ENCODE assay signal across 2 cellular contexts in the genomic region with DNA sequence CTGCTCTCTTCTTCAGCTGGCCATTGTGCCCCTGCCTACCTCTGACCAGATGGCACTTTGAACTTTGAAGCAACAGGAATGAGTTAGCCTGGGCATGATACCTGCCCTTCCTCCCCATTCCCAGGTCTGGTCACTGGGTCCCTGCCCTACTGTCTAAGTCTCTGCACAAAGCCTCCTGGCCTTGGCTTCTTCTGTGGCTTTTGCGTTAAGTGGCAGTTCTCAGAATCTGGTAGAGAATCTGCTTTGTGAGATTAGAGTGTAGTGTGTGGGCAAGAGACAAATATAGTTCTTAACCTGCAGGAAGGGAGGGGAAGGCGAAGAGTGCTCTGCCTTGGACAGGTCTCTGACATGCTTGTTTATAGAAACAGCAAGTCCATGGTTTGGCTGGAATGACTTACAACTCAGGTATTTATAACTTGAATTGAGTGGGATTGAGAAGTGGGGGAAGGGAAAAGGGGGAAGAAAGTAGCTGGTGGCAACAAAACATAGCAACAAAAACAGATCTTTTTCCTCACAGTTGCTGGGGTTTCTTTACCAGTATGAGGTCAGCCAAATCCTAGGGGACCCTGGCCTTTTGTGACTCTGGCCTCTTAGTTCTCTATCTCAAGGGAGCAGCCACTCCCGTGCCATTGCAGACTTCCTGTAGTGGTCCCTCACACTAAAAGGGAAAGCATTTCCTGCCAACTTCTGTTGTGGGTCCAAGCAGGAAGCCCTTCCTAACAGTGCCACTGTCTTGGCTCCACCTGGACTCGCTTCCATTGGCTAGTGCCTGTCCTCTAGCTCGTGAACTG.
TF ChIP-seq lines count a peak whose summit lies in the region.

No MANE protein-coding gene starts in this region.

TF ChIP-seq in K562, 482 proteins besides CTCF, POLR2A, EP300 and RAD21 (continues in another document):
- TF ChIP-seq CBFA2T2 (conservative IDR thresholded peaks at IDR 0.05) = peak; percentile 60
- TF ChIP-seq KAT7 (CRISPR knock-in tag; IDR thresholded peaks at IDR 0.05; ENCODE audit: borderline replicate concordance) = 0 out of 2 replicates have a peak, but pooled peaks have one; percentile 39
- TF ChIP-seq ZSCAN29 (IDR thresholded peaks at IDR 0.05) = no peak
- TF ChIP-seq TGIF2 (CRISPR knock-in tag; IDR thresholded peaks at IDR 0.05) = no peak
- TF ChIP-seq FOXK2 (conservative IDR thresholded peaks at IDR 0.05 in 1 of 2, IDR thresholded peaks at IDR 0.05 in 1 of 2; ENCODE audit: low read depth in 2 of 2) = peak; percentile 64 to 79; a peak in 3 of 4 replicates
- TF ChIP-seq GATA2 (CRISPR knock-in tag; IDR thresholded peaks at IDR 0.05) = peak; percentile 69; the same call in 1 of the 2 replicates
- TF ChIP-seq ATF3 (IDR thresholded peaks at IDR 0.05) = 0 out of 2 replicates have a peak, but pooled peaks have one; percentile 7
- no peak for TF ChIP-seq ATF3 (CRISPR knock-in tag; conservative IDR thresholded peaks at IDR 0.05)
- no peak for TF ChIP-seq ZNF12 (CRISPR knock-in tag; IDR thresholded peaks at IDR 0.05)
- TF ChIP-seq TCF3 (CRISPR knock-in tag; IDR thresholded peaks at IDR 0.05) = peak; percentile 65
- TF ChIP-seq MYC (IDR thresholded peaks at IDR 0.05; ENCODE audit: low read depth, low read length) = no peak
- TF ChIP-seq MYC (CRISPR knock-in tag; IDR thresholded peaks at IDR 0.05; ENCODE audit: borderline replicate concordance, low read depth) = no peak
- TF ChIP-seq TARDBP (IDR thresholded peaks at IDR 0.05) = no peak
- TF ChIP-seq CXXC5 (CRISPR knock-in tag; IDR thresholded peaks at IDR 0.05) = no peak
- no peak for TF ChIP-seq SP1 (CRISPR knock-in tag; IDR thresholded peaks at IDR 0.05)
- TF ChIP-seq GABPB1 (CRISPR knock-in tag; IDR thresholded peaks at IDR 0.05) = 0 out of 2 replicates have a peak, but pooled peaks have one; percentile 21
- TF ChIP-seq ID3 (CRISPR knock-in tag; IDR thresholded peaks at IDR 0.05) = no peak
- TF ChIP-seq ID3 (tag; IDR thresholded peaks at IDR 0.05) = 0 out of 2 replicates have a peak, but pooled peaks have one; percentile 19
- TF ChIP-seq, protein P1, sequence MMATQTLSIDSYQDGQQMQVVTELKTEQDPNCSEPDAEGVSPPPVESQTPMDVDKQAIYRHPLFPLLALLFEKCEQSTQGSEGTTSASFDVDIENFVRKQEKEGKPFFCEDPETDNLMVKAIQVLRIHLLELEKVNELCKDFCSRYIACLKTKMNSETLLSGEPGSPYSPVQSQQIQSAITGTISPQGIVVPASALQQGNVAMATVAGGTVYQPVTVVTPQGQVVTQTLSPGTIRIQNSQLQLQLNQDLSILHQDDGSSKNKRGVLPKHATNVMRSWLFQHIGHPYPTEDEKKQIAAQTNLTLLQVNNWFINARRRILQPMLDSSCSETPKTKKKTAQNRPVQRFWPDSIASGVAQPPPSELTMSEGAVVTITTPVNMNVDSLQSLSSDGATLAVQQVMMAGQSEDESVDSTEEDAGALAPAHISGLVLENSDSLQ (IDR thresholded peaks at IDR 0.05) = peak; percentile 49
- TF ChIP-seq POLR2AphosphoS5 (IDR thresholded peaks at IDR 0.05; ENCODE audit: control insufficient read depth, insufficient read depth, low read depth, low read length) = peak; percentile 32; the same call in 1 of the 2 replicates
- TF ChIP-seq FOXA3 (CRISPR knock-in tag; conservative IDR thresholded peaks at IDR 0.05 in 1 of 2, IDR thresholded peaks at IDR 0.05 in 1 of 2) = no peak
- peak; percentile 61; the same call in 1 of the 2 replicates for TF ChIP-seq PML (IDR thresholded peaks at IDR 0.05; ENCODE audit: low read length)
- 0 out of 2 replicates have a peak, but pooled peaks have one; percentile 15 for TF ChIP-seq MTA2 (IDR thresholded peaks at IDR 0.05; ENCODE audit: low read depth)
- peak; percentile 9; the same call in 1 of the 2 replicates for TF ChIP-seq CREM (IDR thresholded peaks at IDR 0.05; ENCODE audit: low read depth)
- TF ChIP-seq BHLHE40 (IDR thresholded peaks at IDR 0.05; ENCODE audit: low read length) = peak; percentile 43; the same call in 1 of the 2 replicates
- TF ChIP-seq CBFA2T3 (IDR thresholded peaks at IDR 0.05) = peak; percentile 85
- no peak for TF ChIP-seq L3MBTL2 (IDR thresholded peaks at IDR 0.05)
- 0 out of 2 replicates have a peak, but pooled peaks have one; percentile 35 for TF ChIP-seq KLF16 (IDR thresholded peaks at IDR 0.05)
- TF ChIP-seq TAL1 (IDR thresholded peaks at IDR 0.05) = peak; percentile 58
- peak; percentile 81 for TF ChIP-seq STAT5A (IDR thresholded peaks at IDR 0.05; ENCODE audit: borderline replicate concordance, low read length)
- TF ChIP-seq RCOR1 (IDR thresholded peaks at IDR 0.05; ENCODE audit: borderline replicate concordance in 1 of 2, low read depth in 2 of 2, low read length in 2 of 2) = peak in 1 of 2 experiments; percentile 82; a peak in 2 of 4 replicates
- peak; percentile 58 for TF ChIP-seq NCOR1 (IDR thresholded peaks at IDR 0.05)
- no peak for TF ChIP-seq HOXB6 (CRISPR knock-in tag; IDR thresholded peaks at IDR 0.05; ENCODE audit: borderline replicate concordance)
- peak; percentile 63; the same call in 1 of the 2 replicates for TF ChIP-seq EGR1 (conservative IDR thresholded peaks at IDR 0.05)
- TF ChIP-seq NCOA2 (IDR thresholded peaks at IDR 0.05; ENCODE audit: partially characterized antibody in 2 of 2) = no peak
- 0 out of 4 replicates have a peak, but pooled peaks of 1 of the 2 experiments have one; percentile 25 for TF ChIP-seq NRF1 (conservative IDR thresholded peaks at IDR 0.05 in 1 of 2, IDR thresholded peaks at IDR 0.05 in 1 of 2)
- 0 out of 2 replicates have a peak, but pooled peaks have one; percentile 15 for TF ChIP-seq ZBTB7A (IDR thresholded peaks at IDR 0.05; ENCODE audit: borderline replicate concordance, control insufficient read depth, low read depth, low read length)
- no peak for TF ChIP-seq E2F1 (CRISPR knock-in tag; IDR thresholded peaks at IDR 0.05)

TF ChIP-seq in HepG2, 621 proteins besides CTCF, POLR2A, EP300 and RAD21:
- TF ChIP-seq BHLHE40 (IDR thresholded peaks at IDR 0.05; ENCODE audit: low read length) (no peak), ZNF768 (CRISPR knock-in tag; IDR thresholded peaks at IDR 0.05) (no peak), SMAD9 (CRISPR knock-in tag; IDR thresholded peaks at IDR 0.05) (no peak), ZNF891 (CRISPR knock-in tag; IDR thresholded peaks at IDR 0.05) (no peak), RFXAP (CRISPR knock-in tag; IDR thresholded peaks at IDR 0.05; ENCODE audit: borderline replicate concordance) (no peak)
- TF ChIP-seq, protein P2, sequence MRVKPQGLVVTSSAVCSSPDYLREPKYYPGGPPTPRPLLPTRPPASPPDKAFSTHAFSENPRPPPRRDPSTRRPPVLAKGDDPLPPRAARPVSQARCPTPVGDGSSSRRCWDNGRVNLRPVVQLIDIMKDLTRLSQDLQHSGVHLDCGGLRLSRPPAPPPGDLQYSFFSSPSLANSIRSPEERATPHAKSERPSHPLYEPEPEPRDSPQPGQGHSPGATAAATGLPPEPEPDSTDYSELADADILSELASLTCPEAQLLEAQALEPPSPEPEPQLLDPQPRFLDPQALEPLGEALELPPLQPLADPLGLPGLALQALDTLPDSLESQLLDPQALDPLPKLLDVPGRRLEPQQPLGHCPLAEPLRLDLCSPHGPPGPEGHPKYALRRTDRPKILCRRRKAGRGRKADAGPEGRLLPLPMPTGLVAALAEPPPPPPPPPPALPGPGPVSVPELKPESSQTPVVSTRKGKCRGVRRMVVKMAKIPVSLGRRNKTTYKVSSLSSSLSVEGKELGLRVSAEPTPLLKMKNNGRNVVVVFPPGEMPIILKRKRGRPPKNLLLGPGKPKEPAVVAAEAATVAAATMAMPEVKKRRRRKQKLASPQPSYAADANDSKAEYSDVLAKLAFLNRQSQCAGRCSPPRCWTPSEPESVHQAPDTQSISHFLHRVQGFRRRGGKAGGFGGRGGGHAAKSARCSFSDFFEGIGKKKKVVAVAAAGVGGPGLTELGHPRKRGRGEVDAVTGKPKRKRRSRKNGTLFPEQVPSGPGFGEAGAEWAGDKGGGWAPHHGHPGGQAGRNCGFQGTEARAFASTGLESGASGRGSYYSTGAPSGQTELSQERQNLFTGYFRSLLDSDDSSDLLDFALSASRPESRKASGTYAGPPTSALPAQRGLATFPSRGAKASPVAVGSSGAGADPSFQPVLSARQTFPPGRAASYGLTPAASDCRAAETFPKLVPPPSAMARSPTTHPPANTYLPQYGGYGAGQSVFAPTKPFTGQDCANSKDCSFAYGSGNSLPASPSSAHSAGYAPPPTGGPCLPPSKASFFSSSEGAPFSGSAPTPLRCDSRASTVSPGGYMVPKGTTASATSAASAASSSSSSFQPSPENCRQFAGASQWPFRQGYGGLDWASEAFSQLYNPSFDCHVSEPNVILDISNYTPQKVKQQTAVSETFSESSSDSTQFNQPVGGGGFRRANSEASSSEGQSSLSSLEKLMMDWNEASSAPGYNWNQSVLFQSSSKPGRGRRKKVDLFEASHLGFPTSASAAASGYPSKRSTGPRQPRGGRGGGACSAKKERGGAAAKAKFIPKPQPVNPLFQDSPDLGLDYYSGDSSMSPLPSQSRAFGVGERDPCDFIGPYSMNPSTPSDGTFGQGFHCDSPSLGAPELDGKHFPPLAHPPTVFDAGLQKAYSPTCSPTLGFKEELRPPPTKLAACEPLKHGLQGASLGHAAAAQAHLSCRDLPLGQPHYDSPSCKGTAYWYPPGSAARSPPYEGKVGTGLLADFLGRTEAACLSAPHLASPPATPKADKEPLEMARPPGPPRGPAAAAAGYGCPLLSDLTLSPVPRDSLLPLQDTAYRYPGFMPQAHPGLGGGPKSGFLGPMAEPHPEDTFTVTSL (CRISPR knock-in tag; IDR thresholded peaks at IDR 0.05; ENCODE audit: borderline replicate concordance) = no peak
